Comparison of ENCODE assay signal across 1 cellular context in the genomic region with DNA sequence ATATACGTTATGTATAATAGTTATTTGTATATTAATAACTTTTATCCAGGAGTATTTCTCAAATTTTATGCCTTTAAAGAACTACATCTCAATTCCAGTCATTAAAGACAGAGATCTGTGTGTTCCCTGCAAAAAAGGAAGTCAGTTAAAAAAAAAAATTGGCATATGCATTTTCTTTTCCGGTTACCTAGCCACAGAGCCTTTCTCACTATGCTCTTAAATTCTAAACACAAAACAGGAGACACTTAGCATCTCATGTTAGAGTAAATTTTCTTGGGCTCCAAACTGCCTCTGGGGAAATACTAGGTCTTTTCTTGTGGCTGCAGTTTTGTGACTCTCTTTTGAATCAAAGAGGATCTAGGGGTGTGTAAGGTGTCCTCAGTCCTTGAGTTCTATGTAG.
TF ChIP-seq lines count a peak whose summit lies in the region.

No MANE protein-coding gene starts in this region.

TF ChIP-seq in GM23338, 12 proteins besides CTCF, POLR2A, EP300 and RAD21:
- TF ChIP-seq REST (IDR thresholded peaks at IDR 0.05; ENCODE audit: unreplicated experiment) (no peak), EZH2phosphoT487 (IDR thresholded peaks at IDR 0.05; ENCODE audit: unreplicated experiment) (no peak), POLR2AphosphoS5 (IDR thresholded peaks at IDR 0.05; ENCODE audit: low read depth) (no peak)
